In genomic region chr12:12486661-12487240, GRCh38 we compare ENCODE assay signal across 9 cellular contexts.
DNase-seq lines count a peak whose midpoint lies in the region; ATAC-seq lines count a peak whose summit lies in the region.
"Had no signal": no experiment of that assay in that cellular context is flagged by ENCODE, and none has a peak within 500 bp of the region (broad histone marks: within the 10 kb centered on the region; RNA-seq: fewer than 3 reads in every experiment).

No MANE protein-coding gene starts in this region.

- peaks cover 39% of the 10 kb centered on the region for H3K4me1 Mint-ChIP-seq in activated naive CD4-positive, alpha-beta T cell treated with anti-CD3 and anti-CD28 coated beads for 36 hours (ENCODE audit: low read depth)
- peaks cover 39 to 67% (median 62%) of the 10 kb centered on the region in 3 donors for H3K4me1 Mint-ChIP-seq in T-cell

- peak; percentile 83 for ATAC-seq in HG02763 (IDR thresholded peaks at IDR 0.05; ENCODE audit: unreplicated experiment)
- ATAC-seq in T-cell (replicated peaks in 1 of 4), result no peak
- peak; percentile 72 for ATAC-seq in stimulated activated naive CD8-positive, alpha-beta T cell treated with anti-CD3 and anti-CD28 coated beads, Interleukin-15, Interleukin-2, amounts not matched to agents 100 U/mL and 50 U/mL, for 24 hours
- ATAC-seq in HG02884 (IDR thresholded peaks at IDR 0.05; ENCODE audit: unreplicated experiment), result no peak

- intact Hi-C loops in activated naive CD4-positive, alpha-beta T cell treated with anti-CD3 and anti-CD28 coated beads for 36 hours (cut with micrococcal nuclease), result no loop called here

- no peaks in the 10 kb centered on the region for H3K27me3 Mint-ChIP-seq in activated naive CD4-positive, alpha-beta T cell treated with anti-CD3 and anti-CD28 coated beads for 36 hours (ENCODE audit: low read depth)
- H3K27me3 Mint-ChIP-seq in T-cell, result no peaks in the 10 kb centered on the region

- no peaks in the 10 kb centered on the region for H3K9me3 Mint-ChIP-seq in activated naive CD4-positive, alpha-beta T cell treated with anti-CD3 and anti-CD28 coated beads for 36 hours
- no peaks in the 10 kb centered on the region for H3K9me3 Mint-ChIP-seq in T-cell

- H3K27ac Mint-ChIP-seq in activated naive CD4-positive, alpha-beta T cell treated with anti-CD3 and anti-CD28 coated beads for 36 hours, result peak overlapping the region; percentile 48
- H3K27ac Mint-ChIP-seq in T-cell, result peak overlapping the region; percentile 73 to 85

- peaks cover 20% of the 10 kb centered on the region for H3K36me3 Mint-ChIP-seq in activated naive CD4-positive, alpha-beta T cell treated with anti-CD3 and anti-CD28 coated beads for 36 hours (ENCODE audit: low read depth)
- peaks cover 48% of the 10 kb centered on the region for H3K36me3 Mint-ChIP-seq in T-cell

- no peak for DNase-seq in activated naive CD4-positive, alpha-beta T cell treated with anti-CD3 and anti-CD28 coated beads for 36 hours
- no peak for DNase-seq in activated naive CD4-positive, alpha-beta T cell treated with Interleukin-2 at 50 U/mL for 16 hours
- no peak for DNase-seq in T-cell
- no peak for DNase-seq in stimulated activated naive CD8-positive, alpha-beta T cell treated with anti-CD3 and anti-CD28 coated beads, Interleukin-15, Interleukin-2, amounts not matched to agents 100 U/mL and 50 U/mL, for 24 hours
- DNase-seq in GM19240 (ENCODE audit: insufficient read length, low spot score), result no peak
- no peak for DNase-seq in stimulated activated naive CD4-positive, alpha-beta T cell treated with Interleukin-2 at 50 U/mL for 16 hours (lab: John Stamatoyannopoulos, UW)
- DNase-seq: effector CD4-positive, alpha-beta T cell had no signal

- H3K4me3 Mint-ChIP-seq in activated naive CD4-positive, alpha-beta T cell treated with anti-CD3 and anti-CD28 coated beads for 36 hours, result no peak overlapping the region
- no peak overlapping the region for H3K4me3 Mint-ChIP-seq in T-cell

- POLR2A ChIA-PET in T-cell (lab: Charles Lee), result interaction anchor here (0.5 to 0.7 kb wide), 2 partner anchors 41 to 123 kb away, joined by 3 to 4 read pairs; no protein-coding TSS in a partner anchor

- CTCF ChIA-PET in activated naive CD4-positive, alpha-beta T cell treated with anti-CD3 and anti-CD28 coated beads for 36 hours (lab: Charles Lee), result interaction anchor here (0.8 to 1.0 kb wide), 2 partner anchors 110 to 229 kb away, joined by 3 read pairs; no protein-coding TSS in a partner anchor
- CTCF ChIA-PET in T-cell (lab: Charles Lee), result interaction anchor here (0.5 to 0.9 kb wide), 2 partner anchors 73 to 223 kb away, joined by 3 to 4 read pairs; no protein-coding TSS in a partner anchor

Comparison
In these comparisons a context has a peak if more than half of its experiments do, and no peak if none do; other contexts are left out.
1. ATAC-seq: peak in HG02763 (single experiment) and stimulated activated naive CD8-positive, alpha-beta T cell treated with anti-CD3 and anti-CD28 coated beads, Interleukin-15, Interleukin-2, amounts not matched to agents 100 U/mL and 50 U/mL, for 24 hours (single experiment); none in T-cell (0 of 4) and HG02884 (single experiment).